ENCODE assay signal across 20 cellular contexts in genomic region chr2:170924969-170925368, GRCh38. TPM values are rescaled to one million over a fixed set of nuclear protein-coding genes. Genes with fewer than 3 reads are reported as not detected.
DNase-seq lines count a peak whose midpoint lies in the region; ATAC-seq, FAIRE-seq and TF ChIP-seq lines count a peak whose summit lies in the region.
"Had no signal": no experiment of that assay in that cellular context is flagged by ENCODE, and none has a peak within 500 bp of the region (broad histone marks: within the 10 kb centered on the region; RNA-seq: fewer than 3 reads in every experiment).

No MANE protein-coding gene starts in this region.

- CTCF ChIA-PET in GM12878 (lab: Yijun Ruan, JAX) = interaction anchor here (0.7 to 1.4 kb wide), 3 partner anchors 52 to 161 kb away, joined by 3 read pairs; no protein-coding TSS in a partner anchor

- TF ChIP-seq RAD21 in GM12878 (IDR thresholded peaks at IDR 0.05; ENCODE audit: insufficient read depth, low read depth, low read length) = no peak

- peaks cover 2 to 9% (median 2%) of the 10 kb centered on the region in 3 donors for H3K27me3 Mint-ChIP-seq in immature natural killer cell (ENCODE audit: low read depth in 3 of 3)
- H3K27me3 Mint-ChIP-seq: CD8-positive, alpha-beta memory T cell had no signal

- H3K36me3 Mint-ChIP-seq in immature natural killer cell = peaks cover 0 to 3% (median 0%) of the 10 kb centered on the region in 3 donors

- H3K36me3 ChIP-seq in GM12878 (ENCODE audit: control insufficient read depth in 2 of 2, insufficient read depth in 2 of 2, low read length in 1 of 2) = no peaks in the 10 kb centered on the region

- RAD21 ChIA-PET in GM12878 (lab: Charles Lee; ENCODE audit: unreplicated experiment) = no interaction called here

- no peak overlapping the region for H3K27ac Mint-ChIP-seq in immature natural killer cell
- H3K27ac Mint-ChIP-seq: CD8-positive, alpha-beta memory T cell had no signal

- no peak overlapping the region for H3K9ac ChIP-seq in GM12878 (ENCODE audit: control insufficient read depth, insufficient read depth, low read length)

- no peak for TF ChIP-seq POLR2A in GM12878 (IDR thresholded peaks at IDR 0.05; ENCODE audit: low read depth, low read length)

- in situ Hi-C loops in GM12878 (cut with MboI) = loop anchor here (25.0 kb wide), 1 partner anchor 1637 kb away; the partner anchor contains the start of gene PDK1

- no peak overlapping the region for H3K4me2 ChIP-seq in GM12878 (ENCODE audit: control insufficient read depth, insufficient read depth)

- H3K4me1 ChIP-seq in GM12878 (ENCODE audit: control insufficient read depth, insufficient read depth, low read length) = no peaks in the 10 kb centered on the region

- FAIRE-seq in GM12878 (lab: Jason Lieb, UNC) = no peak

- intact Hi-C loops in GM12878 (cut with micrococcal nuclease; ENCODE audit: unreplicated experiment) = loop anchor here (5.0 kb wide), 1 partner anchor 507 kb away; the partner anchor contains the start of genes DCAF17 and METTL8

- H3K4me3 ChIP-seq in GM12878 (no peak overlapping the region), foreskin fibroblast (ENCODE audit: low read depth in 1 of 2, low read length in 2 of 2) (no peak overlapping the region)

- SMC1A ChIA-PET in GM12878 (lab: Charles Lee; ENCODE audit: uncharacterized antibody, unreplicated experiment) = no interaction called here

- H3K4me1 Mint-ChIP-seq in immature natural killer cell = peaks cover 14 to 15% of the 10 kb centered on the region in 2 donors

- no TSS peak for BruUV-seq in GM12878 (replicated peaks; lab: Mats Ljungman, UMichigan)

- H3K79me2 ChIP-seq in GM12878 (ENCODE audit: control insufficient read depth, insufficient read depth, low read length) = peaks cover 9% of the 10 kb centered on the region

- POLR2A ChIA-PET in GM12878 (lab: Charles Lee) = no interaction called here

- no peak overlapping the region for H3K4me3 Mint-ChIP-seq in immature natural killer cell
- H3K4me3 Mint-ChIP-seq: CD8-positive, alpha-beta memory T cell had no signal

- peaks cover 14% of the 10 kb centered on the region for H3K9me3 ChIP-seq in GM12878 (replicated peaks; ENCODE audit: control insufficient read depth, insufficient read depth, low read length)

- no peak for TF ChIP-seq EP300 in GM12878 (IDR thresholded peaks at IDR 0.05; ENCODE audit: borderline replicate concordance in 1 of 2, control insufficient read depth in 1 of 2, low read depth in 2 of 2, low read length in 2 of 2)

- no peak overlapping the region for H2AFZ ChIP-seq in GM12878 (ENCODE audit: control insufficient read depth, low read depth, low read length)

- no peaks in the 10 kb centered on the region for H4K20me1 ChIP-seq in GM12878 (ENCODE audit: control insufficient read depth, insufficient read depth)

- H3K27ac ChIP-seq in GM12878 (ENCODE audit: control insufficient read depth, insufficient read depth) = no peak overlapping the region
- H3K27ac ChIP-seq: C4-2B had no signal

- no peak for TF ChIP-seq CTCF in GM12878 (IDR thresholded peaks at IDR 0.05 in 2 of 3, conservative IDR thresholded peaks at IDR 0.05 in 1 of 3; ENCODE audit: control insufficient read depth in 2 of 3, extremely low read depth in 1 of 3, insufficient read depth in 1 of 3, low read depth in 3 of 3, low read length in 3 of 3)
- no peak for TF ChIP-seq CTCF in foreskin fibroblast (IDR thresholded peaks at IDR 0.05; ENCODE audit: low read depth, low read length)

- DNase-seq in activated CD4-positive, alpha-beta T cell treated with anti-CD3 and anti-CD28 coated beads for 48 hours = peak; percentile 23
- no peak for DNase-seq in activated CD4-positive, alpha-beta T cell treated with anti-CD3 and anti-CD28 coated beads for 1 hour
- DNase-seq in ELR (ENCODE audit: low read depth) (peak; percentile 9), GM12878 (ENCODE audit: low read depth, low spot score) (no peak), renal cortical epithelial cell (ENCODE audit: low read depth) (peak; percentile 20), retina (no peak), immature natural killer cell (no peak), foreskin fibroblast (no peak)
- DNase-seq: Calu3; CD8-positive, alpha-beta memory T cell; DMS153; GF-D8; Kasumi-1; NCI-H1694; NCI-H2081; NCI-H2171; NCI-H524 treated with DMSO at 0.1 percent for 48 hours; OCI-M1; Right ventricle myocardium superior had no signal

- H3K27me3 ChIP-seq in GM12878 (replicated peaks in 1 of 2; ENCODE audit: control insufficient read depth in 2 of 2, insufficient read depth in 2 of 2, low read length in 1 of 2) = no peaks in the 10 kb centered on the region

- no peaks in the 10 kb centered on the region for H3K9me3 Mint-ChIP-seq in immature natural killer cell
- H3K9me3 Mint-ChIP-seq: CD8-positive, alpha-beta memory T cell had no signal

- no peak for ATAC-seq in GM12878

TF ChIP-seq in GM12878, 131 proteins besides CTCF, POLR2A, EP300 and RAD21:
- TF ChIP-seq RUNX3 (IDR thresholded peaks at IDR 0.05; ENCODE audit: low read length) (peak; percentile 51), NRF1 (conservative IDR thresholded peaks at IDR 0.05; ENCODE audit: low read depth, low read length) (no peak)

RNA-seq across cellular contexts. Expression of gene GORASP2, which starts 4.1 kb away (rescaled TPM):
- 40.4 and 47.6 TPM in 2 replicates for total RNA-seq in GM12878 (2013; cell fraction: nucleolus; rRNA removed)
- total RNA-seq in GM12878 (2014; rRNA removed) (62.4 and 63.9 TPM in 2 replicates), GM12878 (2014; rRNA removed; fragmentation: Illumina TruSeq; extraction: Trizol) (43.6 and 50.5 TPM in 2 replicates), GM12878 (2021) (94.8 and 94.9 TPM in 2 replicates), renal cortical epithelial cell (30.9 and 39.1 TPM in 2 replicates)
- 55.9 TPM for polyA plus RNA-seq in GM12878 (2011; ENCODE audit: low read depth)
- polyA plus RNA-seq in GM12878 (2011; rRNA removed) (130 and 169 TPM in 2 replicates), GM12878 (2014; fragmentation: Illumina TruSeq; extraction: Trizol) (129 and 139 TPM in 2 replicates), GM12878 (2014; fragmentation: Nextera tagmentation; extraction: Ambion mirVana) (10 to 100 TPM; 26.3 to 35.0 TPM), GM12878 (2014; rRNA removed) (111 and 113 TPM in 2 replicates), GM12878 (2016; fragmentation: Nextera tagmentation; extraction: Ambion mirVana) (100 to 1,000 TPM; 132 to 140 TPM), immature natural killer cell (100 to 1,000 TPM in 1 of 3 donors, 10 to 100 TPM in 2; 64.9 to 101 (median 98.1) TPM)
- polyA plus RNA-seq in GM12878 (2011; cell fraction: cytosol; rRNA removed) = 158 and 174 TPM in 2 replicates
- 70.7 and 73.5 TPM in 2 replicates for polyA plus RNA-seq in GM12878 (2011; cell fraction: nucleus; rRNA removed)
- polyA plus RNA-seq in GM12878 (2012) = 66.5 and 77.2 TPM in 2 replicates
- polyA minus RNA-seq in GM12878 (2011; rRNA and poly(A)+ RNA removed) = 114 and 140 TPM in 2 replicates
- polyA minus RNA-seq in GM12878 (2011; cell fraction: cytosol; rRNA and poly(A)+ RNA removed) = 30.9 and 35.2 TPM in 2 replicates
- polyA minus RNA-seq in GM12878 (2011; cell fraction: nucleus; rRNA and poly(A)+ RNA removed) = 27.6 and 46.7 TPM in 2 replicates

Comparison
In these comparisons a context has a peak if more than half of its experiments do, and no peak if none do; other contexts are left out.
1. DNase-seq: peak in activated CD4-positive, alpha-beta T cell treated with anti-CD3 and anti-CD28 coated beads for 48 hours (single experiment), ELR (single experiment) and renal cortical epithelial cell (single experiment); none in activated CD4-positive, alpha-beta T cell treated with anti-CD3 and anti-CD28 coated beads for 1 hour (single experiment), GM12878 (single experiment), retina (single experiment), immature natural killer cell (0 of 3) and foreskin fibroblast (0 of 2).